ENCODE assay signal across 17 cellular contexts in genomic region chr12:18355429-18355828, GRCh38.
DNase-seq lines count a peak whose midpoint lies in the region; ATAC-seq lines count a peak whose summit lies in the region.
"Had no signal": no experiment of that assay in that cellular context is flagged by ENCODE, and none has a peak within 500 bp of the region (broad histone marks: within the 10 kb centered on the region; RNA-seq: fewer than 3 reads in every experiment).

No MANE protein-coding gene starts in this region.

- no peak overlapping the region for H3K18ac ChIP-seq in mesenchymal stem cell (ENCODE audit: low read depth in 1 of 2, low read length in 2 of 2)
- peak overlapping the region; percentile 15 for H3K18ac ChIP-seq in neuronal stem cell (ENCODE audit: low read length)

- WGBS in mesenchymal stem cell: no CpG with 5 or more reads among the region's 5 CpGs
- no CpG with 5 or more reads among the region's 5 CpGs for WGBS in neuronal stem cell (ENCODE audit: extremely low coverage in 2 of 2, insufficient read length in 2 of 2, insufficient replicate concordance in 1 of 2), 2 donors

- peak; percentile 68 for DNase-seq in cardiac septum (ENCODE audit: low spot score)
- no peak for DNase-seq in Right ventricle myocardium superior
- no peak for DNase-seq in mesenchymal stem cell
- DNase-seq in neuronal stem cell (ENCODE audit: low spot score): no peak
- DNase-seq: AML-193; Caco-2; Calu3; CD4-positive, alpha-beta T cell; CD8-positive, alpha-beta T cell; DMS79 treated with DMSO at 0.1 percent for 48 hours; GF-D8 had no signal

- H4K8ac ChIP-seq in mesenchymal stem cell (ENCODE audit: low read length): no peak overlapping the region
- no peak overlapping the region for H4K8ac ChIP-seq in neuronal stem cell (ENCODE audit: low read depth, low read length)

- no peaks in the 10 kb centered on the region for H3K9me3 ChIP-seq in mesenchymal stem cell (ENCODE audit: control insufficient read depth, low read length)
- peaks cover 2 to 7% of the 10 kb centered on the region in 2 donors for H3K9me3 ChIP-seq in neuronal stem cell (replicated peaks in 1 of 2; ENCODE audit: control insufficient read depth in 2 of 2, insufficient read depth in 1 of 2, low read depth in 1 of 2, low read length in 2 of 2)
- H3K9me3 ChIP-seq: A549, Caco-2 had no signal

- H2AFZ ChIP-seq in mesenchymal stem cell (ENCODE audit: low read depth, low read length): no peak overlapping the region
- H2AFZ ChIP-seq in neuronal stem cell (ENCODE audit: low read length): no peak overlapping the region

- H3K14ac ChIP-seq in mesenchymal stem cell (ENCODE audit: low read length in 2 of 2) (peak overlapping the region in 1 of 2 experiments; percentile 71), neuronal stem cell (ENCODE audit: low read length) (no peak overlapping the region)

- no peaks in the 10 kb centered on the region for H3K27me3 ChIP-seq in mesenchymal stem cell (ENCODE audit: control insufficient read depth in 1 of 2, insufficient read depth in 1 of 2, low read length in 2 of 2)
- H3K27me3 ChIP-seq in neuronal stem cell (ENCODE audit: control insufficient read depth in 3 of 3, insufficient read depth in 3 of 3, low read depth in 1 of 3, low read length in 3 of 3): no peaks in the 10 kb centered on the region
- H3K27me3 ChIP-seq: BLaER1 treated with 17β-estradiol and CSF1 and Interleukin-3, amounts not matched to agents 10 nM and 100 nM had no signal

- H2BK12ac ChIP-seq in mesenchymal stem cell (ENCODE audit: low read length in 2 of 2): peak overlapping the region in 1 of 2 experiments; percentile 13
- peak overlapping the region; percentile 30 for H2BK12ac ChIP-seq in neuronal stem cell (ENCODE audit: low read length)

- H3K4me3 ChIP-seq in mesenchymal stem cell (ENCODE audit: insufficient read depth in 1 of 2, low read depth in 1 of 2, low read length in 2 of 2) (no peak overlapping the region), neuronal stem cell (ENCODE audit: low read length in 2 of 2) (no peak overlapping the region)
- H3K4me3 ChIP-seq: A549; BLaER1 treated with 17β-estradiol and CSF1 and Interleukin-3, amounts not matched to agents 10 nM and 100 nM had no signal

- H4K91ac ChIP-seq in mesenchymal stem cell (ENCODE audit: low read length) (peak overlapping the region; percentile 18), neuronal stem cell (ENCODE audit: low read depth, low read length, poor library complexity) (no peak overlapping the region)

- H3K36me3 ChIP-seq in mesenchymal stem cell (ENCODE audit: control insufficient read depth in 1 of 2, insufficient read depth in 2 of 2, low read depth in 1 of 2, low read length in 2 of 2): no peaks in the 10 kb centered on the region
- H3K36me3 ChIP-seq in neuronal stem cell (replicated peaks in 1 of 2; ENCODE audit: control insufficient read depth in 2 of 2, insufficient read depth in 2 of 2, low read length in 2 of 2): no peaks in the 10 kb centered on the region
- H3K36me3 ChIP-seq: BLaER1 treated with 17β-estradiol and CSF1 and Interleukin-3, amounts not matched to agents 10 nM and 100 nM had no signal

- H3K79me1 ChIP-seq in mesenchymal stem cell (replicated peaks; ENCODE audit: low read length, poor library complexity, severe bottlenecking): no peaks in the 10 kb centered on the region
- H3K79me1 ChIP-seq in neuronal stem cell (ENCODE audit: low read depth, low read length): peaks cover 2% of the 10 kb centered on the region

- no peak overlapping the region for H2BK5ac ChIP-seq in mesenchymal stem cell (ENCODE audit: low read depth, low read length, poor library complexity, severe bottlenecking)
- H2BK5ac ChIP-seq in neuronal stem cell (ENCODE audit: low read length): no peak overlapping the region

- H3K23ac ChIP-seq in mesenchymal stem cell (ENCODE audit: low read length in 2 of 2) (no peak overlapping the region), neuronal stem cell (ENCODE audit: low read depth, low read length, poor library complexity) (no peak overlapping the region)

- H3K4ac ChIP-seq in mesenchymal stem cell (ENCODE audit: low read depth in 1 of 2, low read length in 2 of 2): no peak overlapping the region
- no peak overlapping the region for H3K4ac ChIP-seq in neuronal stem cell (ENCODE audit: low read length)

- intact Hi-C loops in cardiac septum (cut with DNase I) (no loop called here), Right ventricle myocardium superior (cut with DNase I) (no loop called here)

- H3K27ac ChIP-seq in mesenchymal stem cell (ENCODE audit: low read length, poor library complexity, severe bottlenecking) (no peak overlapping the region), neuronal stem cell (replicated peaks; ENCODE audit: low read length) (no peak overlapping the region)
- H3K27ac ChIP-seq: 22Rv1; A549; BLaER1 treated with 17β-estradiol and CSF1 and Interleukin-3, amounts not matched to agents 10 nM and 100 nM; C4-2B had no signal

- no peak overlapping the region for H3K9ac ChIP-seq in mesenchymal stem cell (ENCODE audit: low read length)
- no peak overlapping the region for H3K9ac ChIP-seq in neuronal stem cell (ENCODE audit: low read depth, low read length, poor library complexity)
- H3K9ac ChIP-seq: BLaER1 treated with 17β-estradiol and CSF1 and Interleukin-3, amounts not matched to agents 10 nM and 100 nM had no signal

- H2BK120ac ChIP-seq in mesenchymal stem cell (ENCODE audit: low read depth, low read length) (no peak overlapping the region), neuronal stem cell (ENCODE audit: low read depth, low read length) (no peak overlapping the region)

- H2BK15ac ChIP-seq in mesenchymal stem cell (ENCODE audit: low read depth, poor library complexity, severe bottlenecking) (no peak overlapping the region), neuronal stem cell (ENCODE audit: low read length) (no peak overlapping the region)

- H3K4me2 ChIP-seq in mesenchymal stem cell (ENCODE audit: low read length, poor library complexity, severe bottlenecking) (no peak overlapping the region), neuronal stem cell (ENCODE audit: insufficient read depth, low read length, poor library complexity, severe bottlenecking) (no peak overlapping the region)
- H3K4me2 ChIP-seq: A549; BLaER1 treated with 17β-estradiol and CSF1 and Interleukin-3, amounts not matched to agents 10 nM and 100 nM had no signal

- H2AK5ac ChIP-seq in mesenchymal stem cell (ENCODE audit: low read length, severe bottlenecking) (no peak overlapping the region), neuronal stem cell (ENCODE audit: low read depth, low read length) (no peak overlapping the region)

- no peak for ATAC-seq in Right ventricle myocardium superior (ENCODE audit: poor library complexity)
- ATAC-seq in GM21390 (IDR thresholded peaks at IDR 0.05; ENCODE audit: unreplicated experiment): no peak
- no peak for ATAC-seq in GM19328 (IDR thresholded peaks at IDR 0.05; ENCODE audit: unreplicated experiment)
- ATAC-seq: A549; CD8-positive, alpha-beta T cell had no signal

- H3K4me1 ChIP-seq in mesenchymal stem cell (ENCODE audit: control insufficient read depth, insufficient read depth, low read depth, low read length) (no peaks in the 10 kb centered on the region), neuronal stem cell (ENCODE audit: control insufficient read depth in 2 of 2, insufficient read depth in 1 of 2, low read depth in 1 of 2, low read length in 2 of 2) (no peaks in the 10 kb centered on the region)
- H3K4me1 ChIP-seq: A549; BLaER1 treated with 17β-estradiol and CSF1 and Interleukin-3, amounts not matched to agents 10 nM and 100 nM; Caco-2 had no signal
